In genomic region chr20:48282591-48283228, GRCh38 we compare ENCODE assay signal across 1 cellular context.
TF ChIP-seq lines count a peak whose summit lies in the region.

No MANE protein-coding gene starts in this region.

TF ChIP-seq in HCT116, 20 proteins besides CTCF, POLR2A, EP300 and RAD21 (continued from another document):
- no peak for TF ChIP-seq REST (IDR thresholded peaks at IDR 0.05; ENCODE audit: low read depth)
- TF ChIP-seq ZNF274 (IDR thresholded peaks at IDR 0.05; ENCODE audit: low read depth, low read length): no peak
- TF ChIP-seq TCF7L2 (IDR thresholded peaks at IDR 0.05; ENCODE audit: borderline replicate concordance, extremely low read depth, insufficient read depth, insufficient read length): no peak
- TF ChIP-seq, protein P1, sequence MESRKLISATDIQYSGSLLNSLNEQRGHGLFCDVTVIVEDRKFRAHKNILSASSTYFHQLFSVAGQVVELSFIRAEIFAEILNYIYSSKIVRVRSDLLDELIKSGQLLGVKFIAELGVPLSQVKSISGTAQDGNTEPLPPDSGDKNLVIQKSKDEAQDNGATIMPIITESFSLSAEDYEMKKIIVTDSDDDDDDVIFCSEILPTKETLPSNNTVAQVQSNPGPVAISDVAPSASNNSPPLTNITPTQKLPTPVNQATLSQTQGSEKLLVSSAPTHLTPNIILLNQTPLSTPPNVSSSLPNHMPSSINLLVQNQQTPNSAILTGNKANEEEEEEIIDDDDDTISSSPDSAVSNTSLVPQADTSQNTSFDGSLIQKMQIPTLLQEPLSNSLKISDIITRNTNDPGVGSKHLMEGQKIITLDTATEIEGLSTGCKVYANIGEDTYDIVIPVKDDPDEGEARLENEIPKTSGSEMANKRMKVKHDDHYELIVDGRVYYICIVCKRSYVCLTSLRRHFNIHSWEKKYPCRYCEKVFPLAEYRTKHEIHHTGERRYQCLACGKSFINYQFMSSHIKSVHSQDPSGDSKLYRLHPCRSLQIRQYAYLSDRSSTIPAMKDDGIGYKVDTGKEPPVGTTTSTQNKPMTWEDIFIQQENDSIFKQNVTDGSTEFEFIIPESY (IDR thresholded peaks at IDR 0.05; ENCODE audit: extremely low read depth, insufficient replicate concordance, low read length): no peak
